ENCODE assay signal across 17 cellular contexts in the genomic region with DNA sequence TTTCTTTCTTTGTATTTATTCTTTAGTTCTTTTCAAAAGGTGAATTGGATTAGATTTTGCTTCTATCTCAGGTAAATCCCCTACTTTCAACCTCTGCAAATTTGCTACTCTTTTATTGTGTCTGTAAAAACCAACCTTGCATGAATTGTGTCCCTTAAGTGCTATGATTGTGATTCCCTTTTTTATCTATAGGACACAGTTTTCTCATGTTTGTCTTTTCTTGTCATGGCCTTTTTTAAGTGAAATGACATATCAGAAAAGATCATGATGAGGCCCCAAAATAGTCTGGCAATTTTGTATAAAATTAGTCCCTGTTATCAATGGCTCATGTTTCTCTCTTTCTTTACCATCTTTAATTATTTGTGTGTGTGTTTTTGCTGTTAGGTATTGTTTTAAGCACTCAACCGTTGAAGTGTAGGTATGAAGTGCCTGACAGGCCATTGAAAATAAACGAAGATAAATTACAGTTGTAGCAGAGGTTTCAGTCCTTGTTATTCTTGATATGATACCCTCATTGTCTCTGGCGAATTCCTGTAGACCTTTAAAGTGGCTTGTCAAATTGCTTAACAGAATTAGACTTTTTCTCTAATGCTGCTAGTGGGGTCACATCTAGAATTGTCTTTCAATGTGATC.
"Had no signal": no experiment of that assay in that cellular context is flagged by ENCODE, and none has a peak within 500 bp of the region (broad histone marks: within the 10 kb centered on the region; RNA-seq: fewer than 3 reads in every experiment).

No MANE protein-coding gene starts in this region.

- H3K9me3 ChIP-seq: esophagus squamous epithelium, pancreas, stomach, vagina had no signal

- H3K4me1 ChIP-seq: esophagus squamous epithelium, vagina had no signal

- ATAC-seq: activated CD8-positive, alpha-beta memory T cell treated with anti-CD3 and anti-CD28 coated beads, Interleukin-2, amount 10 ng/mL, durations not matched to agents 7 days and 5 days; effector memory CD8-positive, alpha-beta T cell; naive thymus-derived CD8-positive, alpha-beta T cell; pancreas; sciatic nerve; stimulated activated effector memory CD8-positive, alpha-beta T cell treated with anti-CD3 and anti-CD28 coated beads, Interleukin-12 subunit alpha, Interleukin-12 subunit beta, amount 100 ng/mL, for 72 hours had no signal

- H3K4me3 Mint-ChIP-seq: activated CD4-positive, alpha-beta memory T cell treated with anti-CD3 and anti-CD28 coated beads, Interleukin-2, amount 10 ng/mL, durations not matched to agents 7 days and 5 days; activated CD8-positive, alpha-beta memory T cell treated with anti-CD3 and anti-CD28 coated beads, Interleukin-2, amount 10 ng/mL, durations not matched to agents 7 days and 5 days; activated naive CD8-positive, alpha-beta T cell; effector memory CD8-positive, alpha-beta T cell; naive thymus-derived CD8-positive, alpha-beta T cell; stimulated activated effector memory CD8-positive, alpha-beta T cell treated with anti-CD3 and anti-CD28 coated beads, Interleukin-12 subunit alpha, Interleukin-12 subunit beta, amount 100 ng/mL, for 72 hours had no signal

- H3K27ac Mint-ChIP-seq: activated CD4-positive, alpha-beta memory T cell treated with anti-CD3 and anti-CD28 coated beads, Interleukin-2, amount 10 ng/mL, durations not matched to agents 7 days and 5 days; activated CD8-positive, alpha-beta memory T cell treated with anti-CD3 and anti-CD28 coated beads, Interleukin-2, amount 10 ng/mL, durations not matched to agents 7 days and 5 days; activated naive CD8-positive, alpha-beta T cell; effector memory CD8-positive, alpha-beta T cell; naive thymus-derived CD8-positive, alpha-beta T cell; stimulated activated effector memory CD8-positive, alpha-beta T cell treated with anti-CD3 and anti-CD28 coated beads, Interleukin-12 subunit alpha, Interleukin-12 subunit beta, amount 100 ng/mL, for 72 hours had no signal

- H3K9me3 Mint-ChIP-seq: activated CD4-positive, alpha-beta memory T cell treated with anti-CD3 and anti-CD28 coated beads, Interleukin-2, amount 10 ng/mL, durations not matched to agents 7 days and 5 days; effector memory CD8-positive, alpha-beta T cell; stimulated activated effector memory CD8-positive, alpha-beta T cell treated with anti-CD3 and anti-CD28 coated beads, Interleukin-12 subunit alpha, Interleukin-12 subunit beta, amount 100 ng/mL, for 72 hours had no signal

- H3K36me3 Mint-ChIP-seq: activated CD8-positive, alpha-beta memory T cell treated with anti-CD3 and anti-CD28 coated beads, Interleukin-2, amount 10 ng/mL, durations not matched to agents 7 days and 5 days; stimulated activated effector memory CD8-positive, alpha-beta T cell treated with anti-CD3 and anti-CD28 coated beads, Interleukin-12 subunit alpha, Interleukin-12 subunit beta, amount 100 ng/mL, for 72 hours had no signal

- H3K27me3 Mint-ChIP-seq: activated CD4-positive, alpha-beta memory T cell treated with anti-CD3 and anti-CD28 coated beads, Interleukin-2, amount 10 ng/mL, durations not matched to agents 7 days and 5 days; activated CD8-positive, alpha-beta memory T cell treated with anti-CD3 and anti-CD28 coated beads, Interleukin-2, amount 10 ng/mL, durations not matched to agents 7 days and 5 days; activated naive CD8-positive, alpha-beta T cell had no signal

- H3K36me3 ChIP-seq: esophagus squamous epithelium, pancreas, stomach, vagina had no signal

- H3K27me3 ChIP-seq: esophagus squamous epithelium, pancreas, stomach, vagina had no signal

- H3K4me2 ChIP-seq: smooth muscle cell had no signal

- H3K4me1 Mint-ChIP-seq: activated CD4-positive, alpha-beta memory T cell treated with anti-CD3 and anti-CD28 coated beads, Interleukin-2, amount 10 ng/mL, durations not matched to agents 7 days and 5 days; activated CD8-positive, alpha-beta memory T cell treated with anti-CD3 and anti-CD28 coated beads, Interleukin-2, amount 10 ng/mL, durations not matched to agents 7 days and 5 days; stimulated activated effector memory CD8-positive, alpha-beta T cell treated with anti-CD3 and anti-CD28 coated beads, Interleukin-12 subunit alpha, Interleukin-12 subunit beta, amount 100 ng/mL, for 72 hours had no signal

- H3K4me3 ChIP-seq: esophagus squamous epithelium, pancreas, smooth muscle cell, stomach, vagina had no signal

- H3K27ac ChIP-seq: esophagus squamous epithelium, pancreas, stomach, vagina had no signal

- DNase-seq: activated CD4-positive, alpha-beta memory T cell treated with anti-CD3 and anti-CD28 coated beads, Interleukin-2, amount 10 ng/mL, durations not matched to agents 7 days and 5 days; activated CD4-positive, alpha-beta T cell treated with anti-CD3 and anti-CD28 coated beads for 48 hours; activated CD4-positive, CD25-positive, alpha-beta regulatory T cell; activated CD8-positive, alpha-beta memory T cell treated with anti-CD3 and anti-CD28 coated beads, Interleukin-2, amount 10 ng/mL, durations not matched to agents 7 days and 5 days; effector memory CD8-positive, alpha-beta T cell; esophagus squamous epithelium; mesendoderm; naive thymus-derived CD8-positive, alpha-beta T cell; pancreas; stimulated activated CD4-positive, alpha-beta T cell treated with anti-CD3 and anti-CD28 coated beads, Interleukin-4, amount 100 ng/mL, for 1 hour; stomach; trophoblast cell had no signal
